Comparison of ENCODE assay signal across 8 cellular contexts in genomic region chr11:35617687-35618496, GRCh38. TPM values are rescaled to one million over a fixed set of nuclear protein-coding genes. Genes with fewer than 3 reads are reported as not detected.
DNase-seq lines count a peak whose midpoint lies in the region; ATAC-seq and TF ChIP-seq lines count a peak whose summit lies in the region.

Gene FJX1 (plus strand): TSS chr11:35618460. CDS start chr11:35618637, 177 bp downstream.

- H3K36me3 ChIP-seq in H7 (replicated peaks; ENCODE audit: control insufficient read depth, insufficient read depth, low read length): no peaks in the 10 kb centered on the region
- H3K36me3 ChIP-seq in MM.1S (replicated peaks; ENCODE audit: insufficient read depth, low read length): no peaks in the 10 kb centered on the region
- H3K36me3 ChIP-seq in lung (ENCODE audit: control insufficient read depth in 2 of 2, insufficient read depth in 2 of 2, low read length in 2 of 2): no peaks in the 10 kb centered on the region

- H3K4me2 ChIP-seq in MM.1S (ENCODE audit: low read depth, low read length): peak within 1 kb of the TSS; percentile 97

- no peaks in the 10 kb centered on the region for H3K36me3 Mint-ChIP-seq in stimulated activated naive CD8-positive, alpha-beta T cell treated with anti-CD3 and anti-CD28 coated beads, Interleukin-15, Interleukin-2, amounts not matched to agents 100 ng/mL and 50 ng/mL, for 24 hours (ENCODE audit: low read depth)

- H3K9me3 ChIP-seq in MM.1S (replicated peaks; ENCODE audit: insufficient read depth, low read length): no peaks in the 10 kb centered on the region
- peaks cover 0 to 4% of the 10 kb centered on the region in 2 donors for H3K9me3 ChIP-seq in lung (ENCODE audit: control insufficient read depth in 2 of 2, insufficient read depth in 1 of 2, low read length in 1 of 2)

- WGBS in lung, 2 donors: 2% methylated on average over 39 to 53 of the region's 57 CpGs

- H3K27ac Mint-ChIP-seq in stimulated activated naive CD8-positive, alpha-beta T cell treated with anti-CD3 and anti-CD28 coated beads, Interleukin-15, Interleukin-2, amounts not matched to agents 100 ng/mL and 50 ng/mL, for 24 hours: no peak within 1 kb of the TSS

- peak within 1 kb of the TSS; percentile 74 for H2AFZ ChIP-seq in MM.1S (ENCODE audit: low read length)

- H3K4me3 ChIP-seq in H7 (ENCODE audit: insufficient read depth, low read depth, low read length): peak within 1 kb of the TSS; percentile 60
- peak within 1 kb of the TSS; percentile 73 for H3K4me3 ChIP-seq in MM.1S (ENCODE audit: low read length)
- H3K4me3 ChIP-seq in lung: peak within 1 kb of the TSS; percentile 45

- H3K4me3 Mint-ChIP-seq in stimulated activated naive CD8-positive, alpha-beta T cell treated with anti-CD3 and anti-CD28 coated beads, Interleukin-15, Interleukin-2, amounts not matched to agents 100 ng/mL and 50 ng/mL, for 24 hours: peak within 1 kb of the TSS; percentile 74

- H3F3A ChIP-seq in MM.1S (ENCODE audit: insufficient read depth, low read length): peaks cover 12% of the 10 kb centered on the region

- H3K27ac ChIP-seq in MM.1S (ENCODE audit: low read length) (no peak within 1 kb of the TSS), lung (ENCODE audit: low read depth in 1 of 2, low read length in 1 of 2) (peak within 1 kb of the TSS; percentile 89 to 91)

- peak; percentile 64 for ATAC-seq in lung (ENCODE audit: insufficient read depth, low FRiP score)

- peak within 1 kb of the TSS; percentile 48; the same call in 1 of the 2 replicates for H3K9ac ChIP-seq in MM.1S (ENCODE audit: low read length)

- DNase-seq in NCI-H1436 (lab: John Stamatoyannopoulos, UW) (peak; percentile 33), NCI-H1436 treated with DMSO at 0.1 percent for 48 hours (lab: John Stamatoyannopoulos, UW) (no peak), H7 (peak; percentile 97), MM.1S (peak; percentile 69), UCSD-AML1 (lab: John Stamatoyannopoulos, UW; ENCODE audit: unreplicated experiment) (peak; percentile 38), lung (ENCODE audit: low spot score) (peak; percentile 33)

- no peaks in the 10 kb centered on the region for H3K9me3 Mint-ChIP-seq in stimulated activated naive CD8-positive, alpha-beta T cell treated with anti-CD3 and anti-CD28 coated beads, Interleukin-15, Interleukin-2, amounts not matched to agents 100 ng/mL and 50 ng/mL, for 24 hours

- H3K4me1 Mint-ChIP-seq in stimulated activated naive CD8-positive, alpha-beta T cell treated with anti-CD3 and anti-CD28 coated beads, Interleukin-15, Interleukin-2, amounts not matched to agents 100 ng/mL and 50 ng/mL, for 24 hours (ENCODE audit: low read depth): peaks cover 19% of the 10 kb centered on the region

- H3K4me1 ChIP-seq in MM.1S (ENCODE audit: low read length): no peaks in the 10 kb centered on the region
- peaks cover 0 to 15% of the 10 kb centered on the region in 2 donors for H3K4me1 ChIP-seq in lung (ENCODE audit: control insufficient read depth in 2 of 2, insufficient read depth in 2 of 2, low read length in 2 of 2)

- H3K79me2 ChIP-seq in MM.1S (ENCODE audit: low read length): no peaks in the 10 kb centered on the region

- H3K27me3 ChIP-seq in H7 (ENCODE audit: control insufficient read depth, insufficient read depth, low read length) (peaks cover 29% of the 10 kb centered on the region), MM.1S (replicated peaks; ENCODE audit: insufficient read depth, low read length) (no peaks in the 10 kb centered on the region), lung (ENCODE audit: control insufficient read depth, insufficient read depth) (no peaks in the 10 kb centered on the region)

- H3K27me3 Mint-ChIP-seq in stimulated activated naive CD8-positive, alpha-beta T cell treated with anti-CD3 and anti-CD28 coated beads, Interleukin-15, Interleukin-2, amounts not matched to agents 100 ng/mL and 50 ng/mL, for 24 hours: peaks cover 67% of the 10 kb centered on the region

- TF ChIP-seq CTCF in MM.1S (IDR thresholded peaks at IDR 0.05; ENCODE audit: low read length) (no peak), lung (IDR thresholded peaks at IDR 0.05; ENCODE audit: control extremely low read depth, extremely low read depth) (no peak)

- H3K9me2 ChIP-seq in MM.1S (replicated peaks; ENCODE audit: insufficient read depth, low read length): no peaks in the 10 kb centered on the region

- no peaks in the 10 kb centered on the region for H4K20me1 ChIP-seq in MM.1S (ENCODE audit: insufficient read depth, low read length)

- in situ Hi-C loops in endometrial microvascular endothelial cells (cut with HindIII; ENCODE audit: inconsistent ontology term, low pct_unique_long_range_greater_than_20kb, low sequenced_read_pairs): loop anchor here (25.0 kb wide), 1 partner anchor 519 kb away; no protein-coding TSS in a partner anchor

RNA-seq across cellular contexts. Expression of gene FJX1, which starts in this region (rescaled TPM):
- total RNA-seq in H7 (2014; rRNA removed; shearing (Covaris generic)): 20.6 TPM in 2 replicates
- total RNA-seq in endometrial microvascular endothelial cells (ENCODE audit: inconsistent ontology term) (58.8 TPM), lung (1 to 10 TPM; 2.9 to 4.0 TPM)
- polyA plus RNA-seq in lung: 1 to 10 TPM; 2.9 to 7.7 TPM
